ENCODE assay signal across 1 cellular context in the genomic region with DNA sequence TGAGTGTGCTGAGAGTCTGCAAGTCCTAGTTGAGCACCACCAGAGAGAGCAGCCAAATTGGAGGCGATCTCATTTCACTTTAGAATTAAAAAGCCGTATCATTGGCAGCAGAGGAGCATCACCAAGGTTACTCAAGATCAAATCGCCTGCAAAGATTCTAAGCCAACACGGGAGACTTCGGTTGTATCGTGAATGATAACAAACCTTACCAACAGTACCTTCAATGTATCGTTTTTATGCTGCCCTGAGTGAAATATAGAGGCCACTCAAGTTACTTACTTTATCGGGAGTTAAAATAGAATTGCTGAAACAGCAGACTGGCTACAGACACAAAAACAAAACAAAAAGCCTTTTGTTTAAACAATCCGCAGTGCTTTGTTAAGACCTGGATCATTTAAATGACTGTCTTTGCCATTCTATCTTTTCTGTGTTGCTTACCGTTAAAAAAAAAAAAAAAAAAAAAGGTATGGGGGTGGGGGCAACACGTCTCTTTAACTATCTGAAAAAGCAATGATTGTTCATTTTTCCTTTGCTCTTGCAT.
TF ChIP-seq lines count a peak whose summit lies in the region.

No MANE protein-coding gene starts in this region.

TF ChIP-seq in HEK293, 187 proteins besides CTCF, POLR2A, EP300 and RAD21 (continued from another document):
- TF ChIP-seq ZSCAN5A (tag by site-specific recombination; IDR thresholded peaks at IDR 0.05): no peak
- no peak for TF ChIP-seq PATZ1 (tag by site-specific recombination; IDR thresholded peaks at IDR 0.05)
- TF ChIP-seq HOXD13 (CRISPR knock-in tag; IDR thresholded peaks at IDR 0.05; ENCODE audit: borderline replicate concordance): no peak
- TF ChIP-seq ZNF10 (tag by site-specific recombination; IDR thresholded peaks at IDR 0.05): no peak
- TF ChIP-seq ZFP69B (tag by site-specific recombination; IDR thresholded peaks at IDR 0.05): no peak
- TF ChIP-seq ZBTB7A (tag by site-specific recombination; IDR thresholded peaks at IDR 0.05; ENCODE audit: low read depth): no peak
- peak; percentile 88 for TF ChIP-seq FEZF1 (tag by site-specific recombination; IDR thresholded peaks at IDR 0.05)
- TF ChIP-seq, protein P1, sequence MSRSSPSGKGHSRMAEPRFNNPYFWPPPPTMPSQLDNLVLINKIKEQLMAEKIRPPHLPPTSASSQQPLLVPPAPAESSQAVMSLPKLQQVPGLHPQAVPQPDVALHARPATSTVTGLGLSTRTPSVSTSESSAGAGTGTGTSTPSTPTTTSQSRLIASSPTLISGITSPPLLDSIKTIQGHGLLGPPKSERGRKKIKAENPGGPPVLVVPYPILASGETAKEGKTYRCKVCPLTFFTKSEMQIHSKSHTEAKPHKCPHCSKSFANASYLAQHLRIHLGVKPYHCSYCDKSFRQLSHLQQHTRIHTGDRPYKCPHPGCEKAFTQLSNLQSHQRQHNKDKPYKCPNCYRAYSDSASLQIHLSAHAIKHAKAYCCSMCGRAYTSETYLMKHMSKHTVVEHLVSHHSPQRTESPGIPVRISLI (tag by site-specific recombination; IDR thresholded peaks at IDR 0.05): peak; percentile 56; the same call in 1 of the 2 replicates
- TF ChIP-seq GFI1B (tag by site-specific recombination; IDR thresholded peaks at IDR 0.05): no peak
- no peak for TF ChIP-seq ZBTB21 (tag by site-specific recombination; IDR thresholded peaks at IDR 0.05)
- no peak for TF ChIP-seq ZBTB1 (tag by site-specific recombination; IDR thresholded peaks at IDR 0.05)
- TF ChIP-seq GLIS2 (tag by site-specific recombination; IDR thresholded peaks at IDR 0.05): no peak
- no peak for TF ChIP-seq SCRT1 (tag by site-specific recombination; IDR thresholded peaks at IDR 0.05; ENCODE audit: borderline replicate concordance)
- no peak for TF ChIP-seq ZIC2 (tag by site-specific recombination; IDR thresholded peaks at IDR 0.05)
- TF ChIP-seq, protein P2, sequence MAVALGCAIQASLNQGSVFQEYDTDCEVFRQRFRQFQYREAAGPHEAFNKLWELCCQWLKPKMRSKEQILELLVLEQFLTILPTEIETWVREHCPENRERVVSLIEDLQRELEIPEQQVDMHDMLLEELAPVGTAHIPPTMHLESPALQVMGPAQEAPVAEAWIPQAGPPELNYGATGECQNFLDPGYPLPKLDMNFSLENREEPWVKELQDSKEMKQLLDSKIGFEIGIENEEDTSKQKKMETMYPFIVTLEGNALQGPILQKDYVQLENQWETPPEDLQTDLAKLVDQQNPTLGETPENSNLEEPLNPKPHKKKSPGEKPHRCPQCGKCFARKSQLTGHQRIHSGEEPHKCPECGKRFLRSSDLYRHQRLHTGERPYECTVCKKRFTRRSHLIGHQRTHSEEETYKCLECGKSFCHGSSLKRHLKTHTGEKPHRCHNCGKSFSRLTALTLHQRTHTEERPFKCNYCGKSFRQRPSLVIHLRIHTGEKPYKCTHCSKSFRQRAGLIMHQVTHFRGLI (tag by site-specific recombination; IDR thresholded peaks at IDR 0.05): no peak
- no peak for TF ChIP-seq YY2 (tag by site-specific recombination; IDR thresholded peaks at IDR 0.05)
- TF ChIP-seq ZNF274 (IDR thresholded peaks at IDR 0.05; ENCODE audit: low read length): no peak
- no peak for TF ChIP-seq ZNF274 (tag by site-specific recombination; IDR thresholded peaks at IDR 0.05; ENCODE audit: borderline replicate concordance)
